1 cellular context compared by ENCODE assay signal in the genomic region with DNA sequence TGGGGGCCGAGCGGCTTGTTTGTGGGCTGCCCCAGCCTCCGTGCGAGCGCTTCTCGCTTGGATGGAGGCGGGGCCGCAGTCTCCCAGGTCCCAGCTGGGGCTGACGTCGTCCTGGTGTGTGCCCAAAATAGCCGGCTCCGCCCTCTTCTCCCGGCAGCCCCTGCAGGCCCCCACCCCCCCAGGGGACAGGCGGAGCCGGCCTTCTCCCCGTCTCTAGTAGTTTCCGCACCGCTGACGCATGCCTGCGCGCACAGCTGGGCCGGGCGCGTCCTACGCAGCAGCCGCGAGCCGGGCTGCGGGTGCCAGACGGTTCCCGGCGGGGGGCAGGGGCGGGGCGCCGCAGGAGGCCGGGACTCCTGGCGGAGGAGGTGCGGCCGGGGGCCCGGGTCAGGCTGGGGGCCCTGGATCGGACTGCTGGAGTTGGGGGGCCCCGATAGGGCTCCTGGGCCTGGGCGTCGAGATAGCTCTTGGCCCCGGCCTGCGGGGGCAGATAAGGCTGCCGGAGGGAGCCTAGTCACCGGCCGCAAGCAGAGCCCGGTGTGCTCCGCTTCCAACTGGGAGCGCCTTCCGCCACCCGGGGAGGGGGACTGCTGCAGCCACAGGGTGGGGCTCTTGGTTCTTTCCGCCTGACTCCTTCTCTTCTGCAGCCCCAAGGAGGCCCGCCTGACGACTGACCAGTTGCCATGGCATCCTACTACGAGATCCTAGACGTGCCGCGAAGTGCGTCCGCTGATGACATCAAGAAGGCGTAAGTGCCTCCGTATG.
TF ChIP-seq lines count a peak whose summit lies in the region.

Gene DNAJB2, plus strand, starts transcription at position 216 of the 765 bp plus-strand sequence. Its CDS starts 468 bp downstream, at position 684.

TF ChIP-seq in GM12878, 131 proteins besides CTCF, POLR2A, EP300 and RAD21 (continued from another document and continues in another):
- TF ChIP-seq USF2 (IDR thresholded peaks at IDR 0.05; ENCODE audit: borderline replicate concordance, low read depth, low read length): no peak
- no peak for TF ChIP-seq KAT2A (conservative IDR thresholded peaks at IDR 0.05; ENCODE audit: control insufficient read depth, low read depth, low read length)
- no peak for TF ChIP-seq SUZ12 (IDR thresholded peaks at IDR 0.05; ENCODE audit: unreplicated experiment)
- TF ChIP-seq PBX3 (IDR thresholded peaks at IDR 0.05; ENCODE audit: insufficient replicate concordance, low read depth, low read length): no peak
- TF ChIP-seq YBX1 (IDR thresholded peaks at IDR 0.05): no peak
- peak; percentile 99 for TF ChIP-seq ATF2 (IDR thresholded peaks at IDR 0.05; ENCODE audit: low read length)
- TF ChIP-seq FOS (IDR thresholded peaks at IDR 0.05; ENCODE audit: borderline replicate concordance, extremely low read depth, insufficient read length): no peak
- TF ChIP-seq ZNF687 (IDR thresholded peaks at IDR 0.05): peak; percentile 87
- no peak for TF ChIP-seq ZNF622 (IDR thresholded peaks at IDR 0.05)
- 0 out of 2 replicates have a peak, but pooled peaks have one; percentile 49 for TF ChIP-seq ESRRA (IDR thresholded peaks at IDR 0.05; ENCODE audit: low read length)
- TF ChIP-seq NR2F1 (conservative IDR thresholded peaks at IDR 0.05): no peak; the same call in none of the 2 replicates
- TF ChIP-seq ZNF384 (IDR thresholded peaks at IDR 0.05; ENCODE audit: borderline replicate concordance, low read depth, low read length): no peak
- TF ChIP-seq PAX5 (IDR thresholded peaks at IDR 0.05; ENCODE audit: borderline replicate concordance, low read depth, low read length): peak; percentile 78; the same call in 1 of the 2 replicates
- no peak; a peak in 1 of 4 replicates for TF ChIP-seq IKZF2 (IDR thresholded peaks at IDR 0.05)
- no peak for TF ChIP-seq RBBP5 (conservative IDR thresholded peaks at IDR 0.05)
- peak; percentile 74; the same call in 1 of the 2 replicates for TF ChIP-seq TBL1XR1 (IDR thresholded peaks at IDR 0.05; ENCODE audit: low read depth, low read length)
- peak; percentile 51 for TF ChIP-seq CUX1 (IDR thresholded peaks at IDR 0.05; ENCODE audit: insufficient replicate concordance, low read depth, low read length)
- TF ChIP-seq RAD51 (IDR thresholded peaks at IDR 0.05): no peak
- TF ChIP-seq MAX (IDR thresholded peaks at IDR 0.05; ENCODE audit: low read depth, low read length): peak; percentile 67
- peak; percentile 97 for TF ChIP-seq ATF7 (IDR thresholded peaks at IDR 0.05; ENCODE audit: low read depth)
- peak in 1 of 2 experiments; percentile 39; a peak in 1 of 4 replicates for TF ChIP-seq SRF (IDR thresholded peaks at IDR 0.05; ENCODE audit: low read depth in 2 of 2, low read length in 2 of 2)
- 0 out of 2 replicates have a peak, but pooled peaks have one; percentile 15 for TF ChIP-seq NBN (IDR thresholded peaks at IDR 0.05)
- no peak for TF ChIP-seq ZBTB11 (CRISPR knock-in tag; IDR thresholded peaks at IDR 0.05)
- no peak; the same call in 1 of the 2 replicates for TF ChIP-seq RB1 (IDR thresholded peaks at IDR 0.05; ENCODE audit: borderline replicate concordance)
- peak; percentile 76; the same call in 2 of the 3 replicates for TF ChIP-seq POU2F2 (IDR thresholded peaks at IDR 0.05; ENCODE audit: borderline replicate concordance, low read depth, low read length)
- TF ChIP-seq FOXM1 (IDR thresholded peaks at IDR 0.05; ENCODE audit: low read depth, low read length): no peak; the same call in 1 of the 2 replicates
- no peak for TF ChIP-seq PRDM15 (CRISPR knock-in tag; IDR thresholded peaks at IDR 0.05)
